In the genomic region with DNA sequence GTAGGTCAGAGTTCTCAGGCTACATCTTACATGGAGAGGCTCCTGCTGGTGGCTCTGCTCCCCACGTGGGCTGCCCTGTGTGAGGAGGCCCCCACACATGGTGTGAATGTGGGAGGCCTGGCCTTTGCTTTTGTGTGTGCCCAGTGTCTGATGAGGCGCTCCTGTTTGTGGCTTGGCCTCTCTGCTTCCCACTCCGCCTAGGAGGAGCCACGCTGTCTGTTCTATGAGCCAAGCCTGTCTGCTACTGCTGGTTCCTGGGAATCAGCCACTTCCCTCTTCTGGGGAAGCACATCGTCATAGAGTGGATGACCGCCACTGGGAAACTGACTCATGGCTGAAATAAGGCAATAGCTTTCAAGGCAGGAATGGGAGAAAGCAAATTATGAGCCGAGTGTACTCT, we compare ENCODE assay signal across 8 cellular contexts.
A peak's percentile ranks its signal among the peaks of the same experiment; 100 is the strongest.
DNase-seq lines count a peak whose midpoint lies in the region; ATAC-seq and TF ChIP-seq lines count a peak whose summit lies in the region.
"Had no signal": no experiment of that assay in that cellular context is flagged by ENCODE, and none has a peak within 500 bp of the region (broad histone marks: within the 10 kb centered on the region; RNA-seq: fewer than 3 reads in every experiment).

No MANE protein-coding gene starts in this region.

- H3K36me3 ChIP-seq in HEK293 (ENCODE audit: control insufficient read depth in 2 of 2, insufficient read depth in 1 of 2, low read length in 2 of 2): no peaks in the 10 kb centered on the region
- H3K36me3 ChIP-seq in thoracic aorta: no peaks in the 10 kb centered on the region
- H3K36me3 ChIP-seq in OCI-LY7 (ENCODE audit: insufficient read depth, low read length): no peaks in the 10 kb centered on the region

- POLR2A ChIA-PET in HEK293 (lab: Yijun Ruan, JAX): no interaction called here
- POLR2A ChIA-PET in OCI-LY7 (lab: Charles Lee): no interaction called here

- no peak overlapping the region for H2AFZ ChIP-seq in OCI-LY7 (ENCODE audit: low read length)

- CTCF ChIA-PET in HEK293 (lab: Yijun Ruan, JAX): no interaction called here
- CTCF ChIA-PET in OCI-LY7 (lab: Charles Lee; ENCODE audit: unreplicated experiment): no interaction called here

- peak; percentile 27 for ATAC-seq in thoracic aorta (ENCODE audit: insufficient number of reproducible peaks, low FRiP score, low read depth)

- in situ Hi-C loops in astrocyte of the cerebellum (cut with HindIII; ENCODE audit: low sequenced_read_pairs): no loop called here

- no peak overlapping the region for H3K4me2 ChIP-seq in OCI-LY7 (ENCODE audit: low read length)

- BruUV-seq in OCI-LY7 (replicated peaks; lab: Mats Ljungman, UMichigan): no TSS peak

- no peak for TF ChIP-seq CTCF in HEK293 (tag by site-specific recombination; IDR thresholded peaks at IDR 0.05)
- TF ChIP-seq CTCF in astrocyte of the cerebellum (IDR thresholded peaks at IDR 0.05; ENCODE audit: low read depth, low read length, missing control alignments): no peak
- TF ChIP-seq CTCF in thoracic aorta (IDR thresholded peaks at IDR 0.05): no peak
- TF ChIP-seq CTCF in OCI-LY7 (conservative IDR thresholded peaks at IDR 0.05; ENCODE audit: low read length): no peak

- intact Hi-C loops in OCI-LY7 (cut with micrococcal nuclease; ENCODE audit: unreplicated experiment): no loop called here

- H3K4me1 ChIP-seq in HEK293 (ENCODE audit: control insufficient read depth, insufficient read depth, low read length) (no peaks in the 10 kb centered on the region), thoracic aorta (ENCODE audit: control insufficient read depth in 1 of 2, low read depth in 2 of 2) (no peaks in the 10 kb centered on the region), OCI-LY7 (ENCODE audit: insufficient read depth, low read length, poor library complexity, severe bottlenecking) (no peaks in the 10 kb centered on the region)

- no peaks in the 10 kb centered on the region for H3K79me2 ChIP-seq in OCI-LY7 (ENCODE audit: insufficient read depth, low read depth, low read length)

- no peaks in the 10 kb centered on the region for H3K27me3 ChIP-seq in thoracic aorta (replicated peaks; ENCODE audit: insufficient read depth)

- H3K9me2 ChIP-seq in OCI-LY7 (ENCODE audit: insufficient read depth, low read length): no peaks in the 10 kb centered on the region

- H3K4me3 ChIP-seq in HEK293 (ENCODE audit: low read depth, low read length) (no peak overlapping the region), astrocyte of the cerebellum (ENCODE audit: low read depth, low read length) (no peak overlapping the region), thoracic aorta (no peak overlapping the region), OCI-LY7 (ENCODE audit: low read depth, low read length, poor library complexity, severe bottlenecking) (no peak overlapping the region)

- DNase-seq in astrocyte of the cerebellum (ENCODE audit: low read depth): peak; percentile 79
- peak; percentile 5 for DNase-seq in kidney tubule cell (ENCODE audit: low spot score)
- DNase-seq in thoracic aorta (ENCODE audit: low spot score): peak; percentile 8
- no peak for DNase-seq in activated CD4-positive, alpha-beta T cell treated with anti-CD3 and anti-CD28 coated beads for 1 hour
- no peak for DNase-seq in OCI-LY7 (ENCODE audit: low spot score)
- no peak for DNase-seq in NCI-H2227 treated with DMSO at 0.1 percent for 48 hours (lab: John Stamatoyannopoulos, UW)
- DNase-seq: H9 had no signal

- H3K9me3 ChIP-seq in HEK293 (ENCODE audit: control insufficient read depth, insufficient read depth, low read depth, low read length): no peaks in the 10 kb centered on the region
- no peaks in the 10 kb centered on the region for H3K9me3 ChIP-seq in thoracic aorta
- no peaks in the 10 kb centered on the region for H3K9me3 ChIP-seq in OCI-LY7 (ENCODE audit: low read length)

- no peaks in the 10 kb centered on the region for H4K20me1 ChIP-seq in OCI-LY7 (ENCODE audit: insufficient read depth, low read length)

- no peak overlapping the region for H3K27ac ChIP-seq in HEK293 (ENCODE audit: extremely low read depth, low read depth, low read length)
- H3K27ac ChIP-seq in thoracic aorta: no peak overlapping the region
- no peak overlapping the region for H3K27ac ChIP-seq in OCI-LY7 (ENCODE audit: low read depth, low read length, poor library complexity, severe bottlenecking)

TF ChIP-seq in HEK293, 187 proteins besides CTCF, POLR2A, EP300 and RAD21:
- TF ChIP-seq ZNF202 (tag by site-specific recombination; IDR thresholded peaks at IDR 0.05; ENCODE audit: borderline replicate concordance): no peak
- TF ChIP-seq EGR2 (tag by site-specific recombination; IDR thresholded peaks at IDR 0.05; ENCODE audit: low read depth): peak; percentile 57; the same call in 1 of the 2 replicates
- no peak for TF ChIP-seq ZXDB (tag by site-specific recombination; IDR thresholded peaks at IDR 0.05)
- no peak for TF ChIP-seq ZNF280D (tag by site-specific recombination; IDR thresholded peaks at IDR 0.05)
- no peak for TF ChIP-seq ZNF155 (tag by site-specific recombination; IDR thresholded peaks at IDR 0.05)
- 0 out of 2 replicates have a peak, but pooled peaks have one; percentile 28 for TF ChIP-seq ZFHX2 (tag by site-specific recombination; conservative IDR thresholded peaks at IDR 0.05)

Comparison
In these comparisons a context has a peak if more than half of its experiments do, and no peak if none do; other contexts are left out.
1. DNase-seq: peak in astrocyte of the cerebellum (single experiment), kidney tubule cell (single experiment) and thoracic aorta (single experiment); none in activated CD4-positive, alpha-beta T cell treated with anti-CD3 and anti-CD28 coated beads for 1 hour (single experiment), OCI-LY7 (single experiment) and NCI-H2227 treated with DMSO at 0.1 percent for 48 hours (single experiment).